ENCODE assay signal across 8 cellular contexts in the genomic region with DNA sequence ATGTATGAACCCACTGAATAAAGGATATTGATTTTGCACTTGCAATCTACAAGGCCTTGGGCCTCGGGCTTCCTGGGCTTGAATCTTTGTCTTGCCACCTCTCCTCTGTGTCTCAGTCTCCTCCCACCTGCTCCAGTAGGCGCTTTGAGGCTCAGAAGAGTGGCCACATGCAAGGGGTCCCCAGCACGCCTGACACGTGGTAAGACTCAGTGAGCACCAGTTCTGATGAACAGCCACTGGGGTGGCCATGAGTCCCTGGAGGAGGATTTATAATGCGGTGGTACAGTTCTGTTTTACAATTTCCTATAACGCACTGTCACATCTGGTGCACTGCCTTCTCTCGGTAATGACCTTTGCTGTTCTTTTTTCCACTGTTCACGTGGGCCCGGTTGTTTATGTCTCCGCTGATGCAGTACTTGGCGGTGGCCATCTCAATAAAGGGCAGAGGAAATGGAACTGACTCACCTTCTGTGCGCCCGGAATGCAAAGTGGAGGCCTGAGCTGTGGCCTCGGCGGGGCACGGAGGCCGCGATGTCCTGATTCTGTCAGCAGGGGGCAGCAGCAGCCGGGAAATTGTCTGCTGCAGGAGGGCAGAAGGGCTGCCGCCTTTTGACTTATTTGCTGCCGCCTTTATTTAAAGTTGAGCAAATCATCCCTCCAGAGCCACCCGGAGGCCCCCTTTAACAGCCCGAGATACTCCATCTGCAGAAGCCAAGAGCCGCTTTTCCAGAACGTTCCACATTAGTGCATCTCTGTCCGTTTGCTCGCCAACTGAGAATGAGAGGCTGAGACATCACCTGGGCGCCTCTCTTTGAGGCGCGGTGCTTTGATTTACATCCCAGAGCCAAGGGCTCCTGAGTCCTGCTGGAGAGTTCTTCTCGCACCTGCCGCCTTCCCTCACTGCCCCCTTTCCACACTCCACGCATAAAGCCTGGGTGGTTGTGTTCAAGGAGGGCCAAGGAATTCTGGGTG. TPM values are rescaled to one million over a fixed set of nuclear protein-coding genes. Genes with fewer than 3 reads are reported as not detected.
DNase-seq lines count a peak whose midpoint lies in the region; ATAC-seq, FAIRE-seq and TF ChIP-seq lines count a peak whose summit lies in the region.

No MANE protein-coding gene starts in this region.

- H3K27ac Mint-ChIP-seq in GM23338, result peak overlapping the region; percentile 20
- H3K27ac Mint-ChIP-seq in MCF 10A (ENCODE audit: low read depth, unreplicated experiment), result no peak overlapping the region
- peak overlapping the region; percentile 10 to 85 (median 58) for H3K27ac Mint-ChIP-seq in immature natural killer cell

- peak overlapping the region; percentile 26; the same call in 1 of the 2 replicates for H3K4me3 ChIP-seq in GM23338
- no peak overlapping the region for H3K4me3 ChIP-seq in WERI-Rb-1 (ENCODE audit: low read depth, low read length)
- no peak overlapping the region for H3K4me3 ChIP-seq in spleen

- WGBS in spleen, 5 donors, result 24 to 26% (median 25%) methylated on average over 33 of the region's 33 CpGs

- H3K9me3 Mint-ChIP-seq in GM23338 (peaks cover 26% of the 10 kb centered on the region), MCF 10A (ENCODE audit: unreplicated experiment) (no peaks in the 10 kb centered on the region), immature natural killer cell (no peaks in the 10 kb centered on the region)

- peak overlapping the region; percentile 42; the same call in 2 of the 3 replicates for H3K4me3 Mint-ChIP-seq in GM23338
- no peak overlapping the region for H3K4me3 Mint-ChIP-seq in MCF 10A (ENCODE audit: unreplicated experiment)
- peak overlapping the region in 1 of 5 donors; percentile 31 for H3K4me3 Mint-ChIP-seq in immature natural killer cell

- H3K4me1 Mint-ChIP-seq in GM23338 (peaks cover 26% of the 10 kb centered on the region), MCF 10A (ENCODE audit: insufficient read depth, unreplicated experiment) (peaks cover 8% of the 10 kb centered on the region), immature natural killer cell (peaks cover 8 to 9% of the 10 kb centered on the region in 2 donors)

- ATAC-seq in GM23338 (peak; percentile 93), GM21447 (IDR thresholded peaks at IDR 0.05; ENCODE audit: unreplicated experiment) (no peak)

- peak; percentile 46 for DNase-seq in D721Med (ENCODE audit: insufficient read length, low spot score)
- DNase-seq in GM23338 (ENCODE audit: low spot score), result peak; percentile 89
- peak; percentile 59 for DNase-seq in NCI-H1105 treated with DMSO at 0.1 percent for 48 hours (lab: John Stamatoyannopoulos, UW)
- peak; percentile 67 for DNase-seq in WERI-Rb-1
- peak; percentile 86 for DNase-seq in MCF 10A (ENCODE audit: unreplicated experiment)
- DNase-seq in immature natural killer cell, result peak; percentile 75 to 81 (median 76)
- peak; percentile 95 for DNase-seq in spleen

- H3K36me3 ChIP-seq in GM23338 (ENCODE audit: insufficient read depth), result no peaks in the 10 kb centered on the region
- H3K36me3 ChIP-seq in WERI-Rb-1, result no peaks in the 10 kb centered on the region
- H3K36me3 ChIP-seq in spleen, result no peaks in the 10 kb centered on the region

- H3K27ac ChIP-seq in GM23338 (ENCODE audit: low read depth), result no peak overlapping the region
- H3K27ac ChIP-seq in WERI-Rb-1, result no peak overlapping the region
- peak overlapping the region in 4 of 8 donors; percentile 21 to 66 (median 36) for H3K27ac ChIP-seq in spleen

- no peaks in the 10 kb centered on the region for H3F3A ChIP-seq in GM23338 (replicated peaks; ENCODE audit: low read depth)

- peak overlapping the region; percentile 82 for H2AFZ ChIP-seq in GM23338

- POLR2A ChIA-PET in MCF 10A (lab: Yijun Ruan, JAX), result interaction anchor here (0.6 to 1.2 kb wide), 6 partner anchors 48 to 270 kb away, joined by 3 to 4 read pairs (median 3); a partner anchor contains a TSS

- H3K4me2 ChIP-seq in GM23338, result peak overlapping the region; percentile 58; the same call in 1 of the 2 replicates

- FAIRE-seq in D721Med (lab: Jason Lieb, UNC), result no peak

- no peaks in the 10 kb centered on the region for H3K4me1 ChIP-seq in GM23338 (ENCODE audit: insufficient read depth)
- H3K4me1 ChIP-seq in spleen, result peaks cover 4 to 18% (median 10%) of the 10 kb centered on the region in 6 donors

- intact Hi-C loops in MCF 10A (cut with micrococcal nuclease), result loop anchor here (1.0 to 5.0 kb wide), 4 partner anchors 74 to 415 kb away; no protein-coding TSS in a partner anchor
- intact Hi-C loops in spleen (cut with DNase I; ENCODE audit: low total_unique reads), result loop anchor here (5.0 kb wide), 2 partner anchors 75 to 195 kb away; no protein-coding TSS in a partner anchor

- H3K79me2 ChIP-seq in GM23338 (replicated peaks; ENCODE audit: insufficient read depth), result no peaks in the 10 kb centered on the region

- no peaks in the 10 kb centered on the region for H3K9me2 ChIP-seq in GM23338 (ENCODE audit: insufficient read depth)

- CTCF ChIA-PET in MCF 10A (lab: Yijun Ruan, JAX), result interaction anchor here (0.6 to 6.2 kb wide), 21 partner anchors 13 to 461 kb away, joined by 3 to 55 read pairs (median 4); no protein-coding TSS in a partner anchor

- H3K27me3 ChIP-seq in GM23338 (ENCODE audit: insufficient read depth), result peaks cover 7% of the 10 kb centered on the region
- peaks cover 44% of the 10 kb centered on the region for H3K27me3 ChIP-seq in WERI-Rb-1 (ENCODE audit: insufficient read depth, low read depth, severe bottlenecking)
- H3K27me3 ChIP-seq in spleen (replicated peaks in 1 of 7), result peaks cover 0 to 15% (median 0%) of the 10 kb centered on the region in 7 donors

- no TSS peak for BruUV-seq in MCF 10A (replicated peaks; lab: Mats Ljungman, UMichigan)

- TF ChIP-seq POLR2A in spleen (IDR thresholded peaks at IDR 0.05), result no peak

- H3K9me3 ChIP-seq in WERI-Rb-1 (ENCODE audit: severe bottlenecking) (peaks cover 18% of the 10 kb centered on the region), spleen (no peaks in the 10 kb centered on the region)

- H3K36me3 Mint-ChIP-seq in GM23338 (ENCODE audit: low read depth) (peaks cover 19% of the 10 kb centered on the region), MCF 10A (ENCODE audit: insufficient read depth, unreplicated experiment) (no peaks in the 10 kb centered on the region), immature natural killer cell (no peaks in the 10 kb centered on the region)

- H3K27me3 Mint-ChIP-seq in GM23338 (ENCODE audit: insufficient read depth, low read depth, poor library complexity) (peaks cover 23% of the 10 kb centered on the region), MCF 10A (ENCODE audit: insufficient read depth, unreplicated experiment) (peaks cover 32% of the 10 kb centered on the region), immature natural killer cell (ENCODE audit: low read depth in 3 of 3) (peaks cover 7 to 9% (median 8%) of the 10 kb centered on the region in 3 donors)

- H4K20me1 ChIP-seq in GM23338 (replicated peaks; ENCODE audit: insufficient read depth), result no peaks in the 10 kb centered on the region

- peak; percentile 84 for TF ChIP-seq CTCF in D721Med (IDR thresholded peaks at IDR 0.05; ENCODE audit: insufficient read depth, missing control alignments)
- peak; percentile 90 for TF ChIP-seq CTCF in GM23338 (conservative IDR thresholded peaks at IDR 0.05; ENCODE audit: low read depth in 2 of 2)
- peak; percentile 88 for TF ChIP-seq CTCF in WERI-Rb-1 (IDR thresholded peaks at IDR 0.05; ENCODE audit: low read depth, low read length)
- TF ChIP-seq CTCF in MCF 10A (IDR thresholded peaks at IDR 0.05; ENCODE audit: unreplicated experiment), result peak; percentile 84
- TF ChIP-seq CTCF in spleen (IDR thresholded peaks at IDR 0.05 in 8 of 11, conservative IDR thresholded peaks at IDR 0.05 in 3 of 11), result peak; percentile 92 to 99 (median 97)

TF ChIP-seq in GM23338, 12 proteins besides CTCF, POLR2A, EP300 and RAD21 (continues in another document):
- TF ChIP-seq ZNF331 (CRISPR knock-in tag; IDR thresholded peaks at IDR 0.05; ENCODE audit: low read depth) (no peak), CREB1 (CRISPR knock-in tag; IDR thresholded peaks at IDR 0.05; ENCODE audit: low read depth) (peak; percentile 58; the same call in 1 of the 2 replicates)
- TF ChIP-seq, protein P1, sequence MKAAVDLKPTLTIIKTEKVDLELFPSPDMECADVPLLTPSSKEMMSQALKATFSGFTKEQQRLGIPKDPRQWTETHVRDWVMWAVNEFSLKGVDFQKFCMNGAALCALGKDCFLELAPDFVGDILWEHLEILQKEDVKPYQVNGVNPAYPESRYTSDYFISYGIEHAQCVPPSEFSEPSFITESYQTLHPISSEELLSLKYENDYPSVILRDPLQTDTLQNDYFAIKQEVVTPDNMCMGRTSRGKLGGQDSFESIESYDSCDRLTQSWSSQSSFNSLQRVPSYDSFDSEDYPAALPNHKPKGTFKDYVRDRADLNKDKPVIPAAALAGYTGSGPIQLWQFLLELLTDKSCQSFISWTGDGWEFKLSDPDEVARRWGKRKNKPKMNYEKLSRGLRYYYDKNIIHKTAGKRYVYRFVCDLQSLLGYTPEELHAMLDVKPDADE (IDR thresholded peaks at IDR 0.05), result 0 out of 2 replicates have a peak, but pooled peaks have one; percentile 13

RNA-seq across cellular contexts. Expression of a gene that starts 6.0 kb away (rescaled TPM):
- total RNA-seq in GM23338 (2014; rRNA removed; shearing (Covaris generic)), result 20.3 and 28.5 TPM in 2 replicates
- polyA plus RNA-seq in GM23338 (2016; fragmentation: Nextera tagmentation; extraction: Ambion mirVana), result 63.5 and 67.7 TPM in 2 replicates
- total RNA-seq in MCF 10A (2022), result 17.6 and 28.7 TPM in 2 replicates
- polyA plus RNA-seq in immature natural killer cell, result 10 to 100 TPM; 11.5 to 18.1 (median 13.0) TPM
- 10 to 100 TPM; 12.4 to 35.4 (median 25.6) TPM for total RNA-seq in spleen
- 10 to 100 TPM; 17.5 to 23.4 (median 20.1) TPM for polyA plus RNA-seq in spleen

RNA-seq across cellular contexts. Expression of a gene that starts 34.9 kb away (rescaled TPM):
- total RNA-seq in GM23338 (2014; rRNA removed; shearing (Covaris generic)), result not detected in 2 replicates
- polyA plus RNA-seq in GM23338 (2016; fragmentation: Nextera tagmentation; extraction: Ambion mirVana), result 7.9 and 8.6 TPM in 2 replicates
- total RNA-seq in MCF 10A (2022), result not detected in 2 replicates
- not detected for polyA plus RNA-seq in immature natural killer cell
- 1 to 10 TPM in 2 of 7 donors, under 1 TPM in 3, not detected in 2; 0.91 to 3.2 (median 0.95) TPM for total RNA-seq in spleen
- polyA plus RNA-seq in spleen, result 1 to 10 TPM in 2 of 3 donors, under 1 TPM in 1; 0.52 to 2.8 (median 1.0) TPM
